ENCODE assay signal across 1 cellular context in the genomic region with DNA sequence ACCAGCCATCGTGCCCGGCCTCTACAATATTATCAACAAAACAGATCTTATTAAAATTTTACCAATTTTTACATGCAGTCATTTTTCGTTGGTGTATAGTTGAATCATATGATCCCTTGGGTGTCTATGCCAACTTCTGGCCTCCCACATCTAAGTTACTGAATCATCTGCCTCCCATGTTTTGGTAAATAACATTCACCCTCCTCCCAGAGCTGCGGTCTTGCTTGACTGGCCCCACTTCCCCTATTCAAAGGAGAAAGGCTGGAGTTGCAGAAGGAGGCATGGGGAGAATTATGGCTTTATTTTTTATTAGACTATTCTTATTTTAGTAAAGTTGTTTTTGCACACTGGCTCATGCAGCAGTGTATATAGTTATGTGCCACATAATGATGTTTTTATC.
TF ChIP-seq lines count a peak whose summit lies in the region.

No MANE protein-coding gene starts in this region.

TF ChIP-seq in GM23338, 12 proteins besides CTCF, POLR2A, EP300 and RAD21 (continued from another document):
- TF ChIP-seq, protein P1, sequence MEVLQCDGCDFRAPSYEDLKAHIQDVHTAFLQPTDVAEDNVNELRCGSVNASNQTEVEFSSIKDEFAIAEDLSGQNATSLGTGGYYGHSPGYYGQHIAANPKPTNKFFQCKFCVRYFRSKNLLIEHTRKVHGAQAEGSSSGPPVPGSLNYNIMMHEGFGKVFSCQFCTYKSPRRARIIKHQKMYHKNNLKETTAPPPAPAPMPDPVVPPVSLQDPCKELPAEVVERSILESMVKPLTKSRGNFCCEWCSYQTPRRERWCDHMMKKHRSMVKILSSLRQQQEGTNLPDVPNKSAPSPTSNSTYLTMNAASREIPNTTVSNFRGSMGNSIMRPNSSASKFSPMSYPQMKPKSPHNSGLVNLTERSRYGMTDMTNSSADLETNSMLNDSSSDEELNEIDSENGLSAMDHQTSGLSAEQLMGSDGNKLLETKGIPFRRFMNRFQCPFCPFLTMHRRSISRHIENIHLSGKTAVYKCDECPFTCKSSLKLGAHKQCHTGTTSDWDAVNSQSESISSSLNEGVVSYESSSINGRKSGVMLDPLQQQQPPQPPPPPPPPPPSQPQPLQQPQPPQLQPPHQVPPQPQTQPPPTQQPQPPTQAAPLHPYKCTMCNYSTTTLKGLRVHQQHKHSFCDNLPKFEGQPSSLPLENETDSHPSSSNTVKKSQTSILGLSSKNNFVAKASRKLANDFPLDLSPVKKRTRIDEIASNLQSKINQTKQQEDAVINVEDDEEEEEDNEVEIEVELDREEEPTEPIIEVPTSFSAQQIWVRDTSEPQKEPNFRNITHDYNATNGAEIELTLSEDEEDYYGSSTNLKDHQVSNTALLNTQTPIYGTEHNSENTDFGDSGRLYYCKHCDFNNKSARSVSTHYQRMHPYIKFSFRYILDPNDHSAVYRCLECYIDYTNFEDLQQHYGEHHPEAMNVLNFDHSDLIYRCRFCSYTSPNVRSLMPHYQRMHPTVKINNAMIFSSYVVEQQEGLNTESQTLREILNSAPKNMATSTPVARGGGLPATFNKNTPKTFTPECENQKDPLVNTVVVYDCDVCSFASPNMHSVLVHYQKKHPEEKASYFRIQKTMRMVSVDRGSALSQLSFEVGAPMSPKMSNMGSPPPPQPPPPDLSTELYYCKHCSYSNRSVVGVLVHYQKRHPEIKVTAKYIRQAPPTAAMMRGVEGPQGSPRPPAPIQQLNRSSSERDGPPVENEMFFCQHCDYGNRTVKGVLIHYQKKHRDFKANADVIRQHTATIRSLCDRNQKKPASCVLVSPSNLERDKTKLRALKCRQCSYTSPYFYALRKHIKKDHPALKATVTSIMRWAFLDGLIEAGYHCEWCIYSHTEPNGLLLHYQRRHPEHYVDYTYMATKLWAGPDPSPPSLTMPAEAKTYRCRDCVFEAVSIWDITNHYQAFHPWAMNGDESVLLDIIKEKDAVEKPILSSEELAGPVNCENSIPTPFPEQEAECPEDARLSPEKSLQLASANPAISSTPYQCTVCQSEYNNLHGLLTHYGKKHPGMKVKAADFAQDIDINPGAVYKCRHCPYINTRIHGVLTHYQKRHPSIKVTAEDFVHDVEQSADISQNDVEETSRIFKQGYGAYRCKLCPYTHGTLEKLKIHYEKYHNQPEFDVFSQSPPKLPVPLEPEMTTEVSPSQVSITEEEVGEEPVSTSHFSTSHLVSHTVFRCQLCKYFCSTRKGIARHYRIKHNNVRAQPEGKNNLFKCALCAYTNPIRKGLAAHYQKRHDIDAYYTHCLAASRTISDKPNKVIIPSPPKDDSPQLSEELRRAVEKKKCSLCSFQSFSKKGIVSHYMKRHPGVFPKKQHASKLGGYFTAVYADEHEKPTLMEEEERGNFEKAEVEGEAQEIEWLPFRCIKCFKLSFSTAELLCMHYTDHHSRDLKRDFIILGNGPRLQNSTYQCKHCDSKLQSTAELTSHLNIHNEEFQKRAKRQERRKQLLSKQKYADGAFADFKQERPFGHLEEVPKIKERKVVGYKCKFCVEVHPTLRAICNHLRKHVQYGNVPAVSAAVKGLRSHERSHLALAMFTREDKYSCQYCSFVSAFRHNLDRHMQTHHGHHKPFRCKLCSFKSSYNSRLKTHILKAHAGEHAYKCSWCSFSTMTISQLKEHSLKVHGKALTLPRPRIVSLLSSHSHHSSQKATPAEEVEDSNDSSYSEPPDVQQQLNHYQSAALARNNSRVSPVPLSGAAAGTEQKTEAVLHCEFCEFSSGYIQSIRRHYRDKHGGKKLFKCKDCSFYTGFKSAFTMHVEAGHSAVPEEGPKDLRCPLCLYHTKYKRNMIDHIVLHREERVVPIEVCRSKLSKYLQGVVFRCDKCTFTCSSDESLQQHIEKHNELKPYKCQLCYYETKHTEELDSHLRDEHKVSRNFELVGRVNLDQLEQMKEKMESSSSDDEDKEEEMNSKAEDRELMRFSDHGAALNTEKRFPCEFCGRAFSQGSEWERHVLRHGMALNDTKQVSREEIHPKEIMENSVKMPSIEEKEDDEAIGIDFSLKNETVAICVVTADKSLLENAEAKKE (CRISPR knock-in tag; IDR thresholded peaks at IDR 0.05), result no peak
- TF ChIP-seq STAT1 (IDR thresholded peaks at IDR 0.05; ENCODE audit: unreplicated experiment), result no peak
- no peak for TF ChIP-seq CREB1 (CRISPR knock-in tag; IDR thresholded peaks at IDR 0.05; ENCODE audit: low read depth)
- no peak for TF ChIP-seq POLR2AphosphoS5 (IDR thresholded peaks at IDR 0.05; ENCODE audit: low read depth)
- no peak for TF ChIP-seq JUNB (IDR thresholded peaks at IDR 0.05; ENCODE audit: unreplicated experiment)
- no peak for TF ChIP-seq EZH2 (IDR thresholded peaks at IDR 0.05; ENCODE audit: low read depth, unreplicated experiment)
- TF ChIP-seq, protein P2, sequence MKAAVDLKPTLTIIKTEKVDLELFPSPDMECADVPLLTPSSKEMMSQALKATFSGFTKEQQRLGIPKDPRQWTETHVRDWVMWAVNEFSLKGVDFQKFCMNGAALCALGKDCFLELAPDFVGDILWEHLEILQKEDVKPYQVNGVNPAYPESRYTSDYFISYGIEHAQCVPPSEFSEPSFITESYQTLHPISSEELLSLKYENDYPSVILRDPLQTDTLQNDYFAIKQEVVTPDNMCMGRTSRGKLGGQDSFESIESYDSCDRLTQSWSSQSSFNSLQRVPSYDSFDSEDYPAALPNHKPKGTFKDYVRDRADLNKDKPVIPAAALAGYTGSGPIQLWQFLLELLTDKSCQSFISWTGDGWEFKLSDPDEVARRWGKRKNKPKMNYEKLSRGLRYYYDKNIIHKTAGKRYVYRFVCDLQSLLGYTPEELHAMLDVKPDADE (IDR thresholded peaks at IDR 0.05), result no peak
- TF ChIP-seq, protein P3, sequence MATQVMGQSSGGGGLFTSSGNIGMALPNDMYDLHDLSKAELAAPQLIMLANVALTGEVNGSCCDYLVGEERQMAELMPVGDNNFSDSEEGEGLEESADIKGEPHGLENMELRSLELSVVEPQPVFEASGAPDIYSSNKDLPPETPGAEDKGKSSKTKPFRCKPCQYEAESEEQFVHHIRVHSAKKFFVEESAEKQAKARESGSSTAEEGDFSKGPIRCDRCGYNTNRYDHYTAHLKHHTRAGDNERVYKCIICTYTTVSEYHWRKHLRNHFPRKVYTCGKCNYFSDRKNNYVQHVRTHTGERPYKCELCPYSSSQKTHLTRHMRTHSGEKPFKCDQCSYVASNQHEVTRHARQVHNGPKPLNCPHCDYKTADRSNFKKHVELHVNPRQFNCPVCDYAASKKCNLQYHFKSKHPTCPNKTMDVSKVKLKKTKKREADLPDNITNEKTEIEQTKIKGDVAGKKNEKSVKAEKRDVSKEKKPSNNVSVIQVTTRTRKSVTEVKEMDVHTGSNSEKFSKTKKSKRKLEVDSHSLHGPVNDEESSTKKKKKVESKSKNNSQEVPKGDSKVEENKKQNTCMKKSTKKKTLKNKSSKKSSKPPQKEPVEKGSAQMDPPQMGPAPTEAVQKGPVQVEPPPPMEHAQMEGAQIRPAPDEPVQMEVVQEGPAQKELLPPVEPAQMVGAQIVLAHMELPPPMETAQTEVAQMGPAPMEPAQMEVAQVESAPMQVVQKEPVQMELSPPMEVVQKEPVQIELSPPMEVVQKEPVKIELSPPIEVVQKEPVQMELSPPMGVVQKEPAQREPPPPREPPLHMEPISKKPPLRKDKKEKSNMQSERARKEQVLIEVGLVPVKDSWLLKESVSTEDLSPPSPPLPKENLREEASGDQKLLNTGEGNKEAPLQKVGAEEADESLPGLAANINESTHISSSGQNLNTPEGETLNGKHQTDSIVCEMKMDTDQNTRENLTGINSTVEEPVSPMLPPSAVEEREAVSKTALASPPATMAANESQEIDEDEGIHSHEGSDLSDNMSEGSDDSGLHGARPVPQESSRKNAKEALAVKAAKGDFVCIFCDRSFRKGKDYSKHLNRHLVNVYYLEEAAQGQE (IDR thresholded peaks at IDR 0.05; ENCODE audit: unreplicated experiment), result no peak
- TF ChIP-seq ZNF331 (CRISPR knock-in tag; IDR thresholded peaks at IDR 0.05; ENCODE audit: low read depth), result no peak
- no peak for TF ChIP-seq ZNF114 (CRISPR knock-in tag; IDR thresholded peaks at IDR 0.05)
